Comparison of ENCODE assay signal across 8 cellular contexts in genomic region chr1:6625579-6626149, GRCh38. TPM values are rescaled to one million over a fixed set of nuclear protein-coding genes. Genes with fewer than 3 reads are reported as not detected.
A peak's percentile ranks its signal among the peaks of the same experiment; 100 is the strongest.
DNase-seq lines count a peak whose midpoint lies in the region; ATAC-seq and TF ChIP-seq lines count a peak whose summit lies in the region.

No MANE protein-coding gene starts in this region.

- no peak for TF ChIP-seq CTCF in prostate gland (IDR thresholded peaks at IDR 0.05)

- peak overlapping the region; percentile 73 to 87 for H3K4me3 ChIP-seq in prostate gland

- peaks cover 0 to 7% of the 10 kb centered on the region in 2 donors for H3K36me3 ChIP-seq in prostate gland

- ATAC-seq in HG03378 (IDR thresholded peaks at IDR 0.05; ENCODE audit: unreplicated experiment) = peak; percentile 12

- H3K4me1 Mint-ChIP-seq in activated CD4-positive, alpha-beta memory T cell treated with anti-CD3 and anti-CD28 coated beads, Interleukin-2, amount 10 ng/mL, durations not matched to agents 7 days and 5 days = peaks cover 33% of the 10 kb centered on the region

- peaks cover 6% of the 10 kb centered on the region for H3K4me1 ChIP-seq in prostate gland (replicated peaks)

- intact Hi-C loops in prostate gland (cut with DNase I) = loop anchor here (5.0 kb wide), 1 partner anchor 38 kb away; no protein-coding TSS in a partner anchor

- POLR2A ChIA-PET in activated CD4-positive, alpha-beta memory T cell treated with anti-CD3 and anti-CD28 coated beads, Interleukin-2, amount 10 ng/mL, durations not matched to agents 7 days and 5 days (lab: Charles Lee) = interaction anchor here (3.1 to 3.6 kb wide), 2 partner anchors 23 to 26 kb away, joined by 10 to 17 read pairs; partner anchors contain the start of gene KLHL21

- TF ChIP-seq POLR2A in prostate gland (IDR thresholded peaks at IDR 0.05) = no peak

- CTCF ChIA-PET in activated CD4-positive, alpha-beta memory T cell treated with anti-CD3 and anti-CD28 coated beads, Interleukin-2, amount 10 ng/mL, durations not matched to agents 7 days and 5 days (lab: Charles Lee) = interaction anchor here (0.6 kb wide), 1 partner anchor 11 kb away, joined by 3 read pairs; no protein-coding TSS in a partner anchor

- peaks cover 59% of the 10 kb centered on the region for H3K36me3 Mint-ChIP-seq in activated CD4-positive, alpha-beta memory T cell treated with anti-CD3 and anti-CD28 coated beads, Interleukin-2, amount 10 ng/mL, durations not matched to agents 7 days and 5 days (ENCODE audit: low read depth)

- DNase-seq in NCI-H2227 (lab: John Stamatoyannopoulos, UW; ENCODE audit: unreplicated experiment) (peak; percentile 47), NCI-H2227 treated with DMSO at 0.1 percent for 48 hours (lab: John Stamatoyannopoulos, UW) (no peak), glomerular visceral epithelial cell (ENCODE audit: extremely low spot score) (peak; percentile 43), prostate gland (ENCODE audit: low spot score) (no peak), occipital lobe (lab: John Stamatoyannopoulos, UW) (no peak), NCI-H345 (lab: John Stamatoyannopoulos, UW) (no peak)
- peak; percentile 19 for DNase-seq in activated CD4-positive, alpha-beta memory T cell treated with anti-CD3 and anti-CD28 coated beads, Interleukin-2, amount 10 ng/mL, durations not matched to agents 7 days and 5 days

- peak overlapping the region; percentile 81 for H3K27ac Mint-ChIP-seq in activated CD4-positive, alpha-beta memory T cell treated with anti-CD3 and anti-CD28 coated beads, Interleukin-2, amount 10 ng/mL, durations not matched to agents 7 days and 5 days

- no peaks in the 10 kb centered on the region for H3K27me3 ChIP-seq in prostate gland (replicated peaks; ENCODE audit: insufficient read depth)

- H3K4me3 Mint-ChIP-seq in activated CD4-positive, alpha-beta memory T cell treated with anti-CD3 and anti-CD28 coated beads, Interleukin-2, amount 10 ng/mL, durations not matched to agents 7 days and 5 days = peak overlapping the region; percentile 87

- H3K27ac ChIP-seq in prostate gland = peak overlapping the region; percentile 89 to 92

- H3K27me3 Mint-ChIP-seq in activated CD4-positive, alpha-beta memory T cell treated with anti-CD3 and anti-CD28 coated beads, Interleukin-2, amount 10 ng/mL, durations not matched to agents 7 days and 5 days = no peaks in the 10 kb centered on the region

- no peaks in the 10 kb centered on the region for H3K9me3 ChIP-seq in prostate gland

- no peaks in the 10 kb centered on the region for H3K9me3 Mint-ChIP-seq in activated CD4-positive, alpha-beta memory T cell treated with anti-CD3 and anti-CD28 coated beads, Interleukin-2, amount 10 ng/mL, durations not matched to agents 7 days and 5 days

- 6% methylated on average over 32 of the region's 32 CpGs for WGBS in prostate gland

RNA-seq across cellular contexts. Expression of gene THAP3, which starts 1.0 kb away (rescaled TPM):
- 10 to 100 TPM; 23.7 to 24.1 TPM for total RNA-seq in activated CD4-positive, alpha-beta memory T cell treated with anti-CD3 and anti-CD28 coated beads, Interleukin-2, amount 10 ng/mL, durations not matched to agents 7 days and 5 days
- total RNA-seq in prostate gland (10 to 100 TPM; 37.6 to 42.1 TPM), occipital lobe (23.7 TPM)

RNA-seq across cellular contexts. Expression of gene PHF13, which starts 12.1 kb away (rescaled TPM):
- 10 to 100 TPM; 15.4 to 17.2 TPM for total RNA-seq in activated CD4-positive, alpha-beta memory T cell treated with anti-CD3 and anti-CD28 coated beads, Interleukin-2, amount 10 ng/mL, durations not matched to agents 7 days and 5 days
- 10 to 100 TPM; 13.8 to 79.2 TPM for total RNA-seq in prostate gland
- 17.0 TPM for total RNA-seq in occipital lobe

RNA-seq across cellular contexts. Expression of gene KLHL21, which starts 23.0 kb away (rescaled TPM):
- 10 to 100 TPM; 26.7 to 27.0 TPM for total RNA-seq in activated CD4-positive, alpha-beta memory T cell treated with anti-CD3 and anti-CD28 coated beads, Interleukin-2, amount 10 ng/mL, durations not matched to agents 7 days and 5 days
- total RNA-seq in prostate gland (100 to 1,000 TPM in 1 of 2 donors, 10 to 100 TPM in 1; 67.1 to 111 TPM), occipital lobe (8.7 TPM)

RNA-seq across cellular contexts. Expression of gene ZBTB48, which starts 45.9 kb away (rescaled TPM):
- total RNA-seq in activated CD4-positive, alpha-beta memory T cell treated with anti-CD3 and anti-CD28 coated beads, Interleukin-2, amount 10 ng/mL, durations not matched to agents 7 days and 5 days = 10 to 100 TPM; 33.2 to 42.3 TPM
- total RNA-seq in prostate gland (10 to 100 TPM; 41.3 to 51.0 TPM), occipital lobe (15.1 TPM)

Comparison
In these comparisons a context has a peak if more than half of its experiments do, and no peak if none do; other contexts are left out.
1. DNase-seq: peak in NCI-H2227 (single experiment), activated CD4-positive, alpha-beta memory T cell treated with anti-CD3 and anti-CD28 coated beads, Interleukin-2, amount 10 ng/mL, durations not matched to agents 7 days and 5 days (single experiment) and glomerular visceral epithelial cell (single experiment); none in NCI-H2227 treated with DMSO at 0.1 percent for 48 hours (single experiment), prostate gland (single experiment), occipital lobe (single experiment) and NCI-H345 (single experiment).